Comparison of ENCODE assay signal across 17 cellular contexts in the genomic region with DNA sequence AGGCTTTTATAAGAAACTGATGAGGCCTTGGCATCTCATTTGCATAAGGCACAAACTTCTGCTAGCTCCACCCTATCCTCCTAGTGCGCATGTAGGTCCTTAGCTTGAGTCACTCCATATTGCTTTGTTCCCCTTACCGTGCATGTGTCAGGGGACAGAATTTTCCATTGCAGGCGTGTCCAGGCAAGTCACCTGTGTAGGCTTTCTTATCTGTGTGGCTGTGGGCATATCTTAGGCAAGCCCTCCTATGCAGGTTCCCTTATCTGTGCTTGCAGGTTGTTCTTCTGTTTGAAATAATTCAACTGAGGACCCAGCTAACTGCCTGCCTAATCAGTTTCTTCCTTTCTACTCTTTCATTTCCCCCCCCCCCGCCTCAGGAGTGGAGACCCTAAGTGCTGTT.
A peak's percentile ranks its signal among the peaks of the same experiment; 100 is the strongest.
DNase-seq lines count a peak whose midpoint lies in the region; FAIRE-seq and TF ChIP-seq lines count a peak whose summit lies in the region.
"Had no signal": no experiment of that assay in that cellular context is flagged by ENCODE, and none has a peak within 500 bp of the region (broad histone marks: within the 10 kb centered on the region; RNA-seq: fewer than 3 reads in every experiment).

No MANE protein-coding gene starts in this region.

- no peak overlapping the region for H3K4ac ChIP-seq in H1 (replicated peaks; ENCODE audit: insufficient read length, low read depth, low read length)

- no peak overlapping the region for H2BK15ac ChIP-seq in H1 (ENCODE audit: low read length)

- FAIRE-seq in H1 (lab: Jason Lieb, UNC), result no peak
- no peak for FAIRE-seq in keratinocyte (lab: Jason Lieb, UNC)
- FAIRE-seq: HepG2 had no signal

- no peak overlapping the region for H4K5ac ChIP-seq in H1 (ENCODE audit: insufficient read length, low read depth, low read length)

- H3K27ac ChIP-seq in H1 (ENCODE audit: low read depth, low read length) (no peak overlapping the region), keratinocyte (ENCODE audit: control insufficient read depth, insufficient read depth, low read length) (no peak overlapping the region)
- H3K27ac ChIP-seq: 22Rv1; BLaER1 treated with 17β-estradiol and CSF1 and Interleukin-3, amounts not matched to agents 10 nM and 100 nM had no signal

- H3K4me2 ChIP-seq in H1 (ENCODE audit: insufficient read depth in 1 of 2, low read depth in 2 of 2, low read length in 2 of 2), result no peak overlapping the region
- no peak overlapping the region for H3K4me2 ChIP-seq in keratinocyte (ENCODE audit: control insufficient read depth, extremely low read depth, insufficient read depth, low read depth, low read length)
- H3K4me2 ChIP-seq: BLaER1 treated with 17β-estradiol and CSF1 and Interleukin-3, amounts not matched to agents 10 nM and 100 nM had no signal

- H2AK5ac ChIP-seq in H1 (ENCODE audit: low read depth, low read length), result no peak overlapping the region

- no peak for TF ChIP-seq RAD21 in H1 (IDR thresholded peaks at IDR 0.05 in 1 of 2, conservative IDR thresholded peaks at IDR 0.05 in 1 of 2; ENCODE audit: low read depth in 2 of 2, low read length in 2 of 2)

- H3K23ac ChIP-seq in H1 (ENCODE audit: insufficient read length), result no peak overlapping the region

- dilution Hi-C loops in keratinocyte (cut with MboI; ENCODE audit: extremely low pct_ligation_motif_present, low sequenced_read_pairs), result no loop called here

- peak overlapping the region; percentile 43; the same call in 1 of the 2 replicates for H3K18ac ChIP-seq in H1 (ENCODE audit: extremely low read depth, low read length)

- no peak for TF ChIP-seq EP300 in H1 (IDR thresholded peaks at IDR 0.05; ENCODE audit: borderline replicate concordance in 1 of 2, low read depth in 2 of 2, low read length in 2 of 2)

- H2AFZ ChIP-seq in H1 (ENCODE audit: low read length), result no peak overlapping the region
- no peak overlapping the region for H2AFZ ChIP-seq in keratinocyte (ENCODE audit: control insufficient read depth, low read length)

- no peak overlapping the region for H2BK120ac ChIP-seq in H1 (replicated peaks; ENCODE audit: low read depth, low read length)

- 0 out of 2 replicates have a peak overlapping the region, but pooled peaks have one; percentile 48 for H2BK20ac ChIP-seq in H1 (ENCODE audit: low read length)

- CTCF ChIA-PET in H1 (lab: Charles Lee; ENCODE audit: partially characterized antibody), result no interaction called here

- H3K79me2 ChIP-seq in H1 (ENCODE audit: control insufficient read depth in 1 of 2, insufficient read depth in 2 of 2, low read length in 2 of 2) (no peaks in the 10 kb centered on the region), keratinocyte (ENCODE audit: control insufficient read depth, insufficient read depth, low read length) (no peaks in the 10 kb centered on the region)

- POLR2A ChIA-PET in H1 (lab: Charles Lee; ENCODE audit: partially characterized antibody), result no interaction called here

- no peaks in the 10 kb centered on the region for H3K27me3 ChIP-seq in H1 (replicated peaks in 1 of 4; ENCODE audit: control insufficient read depth in 3 of 4, extremely low read depth in 1 of 4, insufficient read depth in 3 of 4, low read length in 3 of 4)
- H3K27me3 ChIP-seq in keratinocyte (ENCODE audit: control insufficient read depth, extremely low read depth, insufficient read depth, low read length), result no peaks in the 10 kb centered on the region
- H3K27me3 ChIP-seq: BLaER1 treated with 17β-estradiol and CSF1 and Interleukin-3, amounts not matched to agents 10 nM and 100 nM had no signal

- H3K4me1 ChIP-seq in H1 (replicated peaks in 1 of 4; ENCODE audit: control insufficient read depth in 3 of 4, insufficient read depth in 4 of 4, low read length in 3 of 4) (no peaks in the 10 kb centered on the region), keratinocyte (ENCODE audit: control insufficient read depth, extremely low read depth, insufficient read depth, low read length) (peaks cover 3% of the 10 kb centered on the region)
- H3K4me1 ChIP-seq: BLaER1 treated with 17β-estradiol and CSF1 and Interleukin-3, amounts not matched to agents 10 nM and 100 nM had no signal

- H3K14ac ChIP-seq in H1 (ENCODE audit: insufficient read length), result no peak overlapping the region

- H3K9ac ChIP-seq in H1 (replicated peaks in 1 of 4; ENCODE audit: extremely low read depth in 1 of 4, low read depth in 3 of 4, low read length in 3 of 4), result no peak overlapping the region
- H3K9ac ChIP-seq in keratinocyte (ENCODE audit: control insufficient read depth, extremely low read depth, insufficient read depth, low read length), result no peak overlapping the region
- H3K9ac ChIP-seq: BLaER1 treated with 17β-estradiol and CSF1 and Interleukin-3, amounts not matched to agents 10 nM and 100 nM had no signal

- no peaks in the 10 kb centered on the region for H3K79me1 ChIP-seq in H1 (ENCODE audit: low read depth, low read length)

- no peaks in the 10 kb centered on the region for H3K23me2 ChIP-seq in H1 (ENCODE audit: low read depth, low read length)

- H4K8ac ChIP-seq in H1 (ENCODE audit: extremely low read depth, insufficient read depth, low read length), result no peak overlapping the region

- 86% methylated on average over 3 of the region's 4 CpGs; no CpG with 5 or more reads in 1 of the 2 experiments for WGBS in H1 (ENCODE audit: extremely low coverage in 1 of 2, insufficient coverage in 1 of 2, insufficient read length in 1 of 2, insufficient replicate concordance in 2 of 2, low coverage in 1 of 2, low lambda C conversion rate in 2 of 2, missing lambda C conversion rate in 1 of 2), 2 experiments

- no peaks in the 10 kb centered on the region for H3K9me1 ChIP-seq in keratinocyte (ENCODE audit: control insufficient read depth, extremely low read depth, insufficient read depth, low read length)

- H4K20me1 ChIP-seq in H1 (replicated peaks in 1 of 2; ENCODE audit: control insufficient read depth in 1 of 2, insufficient read depth in 2 of 2, low read length in 2 of 2) (no peaks in the 10 kb centered on the region), keratinocyte (ENCODE audit: control insufficient read depth, extremely low read depth, insufficient read depth, low read length) (no peaks in the 10 kb centered on the region)
- H4K20me1 ChIP-seq: BLaER1 treated with 17β-estradiol and CSF1 and Interleukin-3, amounts not matched to agents 10 nM and 100 nM had no signal

- no peak for TF ChIP-seq POLR2A in H1 (IDR thresholded peaks at IDR 0.05; ENCODE audit: control extremely low read depth in 1 of 2, low read depth in 2 of 2, low read length in 2 of 2)

- DNase-seq in NCI-H748 (lab: John Stamatoyannopoulos, UW; ENCODE audit: unreplicated experiment) (peak; percentile 10), NCI-H748 treated with DMSO at 0.1 percent for 48 hours (lab: John Stamatoyannopoulos, UW) (no peak), OCI-M1 (lab: John Stamatoyannopoulos, UW) (peak; percentile 6), H1 (ENCODE audit: low read depth in 1 of 2, low spot score in 2 of 2) (no peak), keratinocyte (ENCODE audit: low read depth, low spot score) (peak; percentile 15), NCI-H1092 treated with DMSO at 0.1 percent for 48 hours (lab: John Stamatoyannopoulos, UW) (no peak)
- DNase-seq in effector CD8-positive, alpha-beta T cell (lab: John Stamatoyannopoulos, UW), result no peak
- no peak for DNase-seq in central memory CD4-positive, alpha-beta T cell
- DNase-seq: Calu3; CD8-positive, alpha-beta T cell; DMS79 treated with DMSO at 0.1 percent for 48 hours; GF-D8; GOT3; H9 had no signal

- H3K9me3 ChIP-seq in H1 (ENCODE audit: insufficient read depth in 2 of 2, low read depth in 1 of 2, low read length in 1 of 2) (peaks cover 9 to 17% of the 10 kb centered on the region in 2 experiments; a peak in 3 of 4 replicates), keratinocyte (ENCODE audit: control insufficient read depth, low read depth, low read length) (no peaks in the 10 kb centered on the region)

- H3K36me3 ChIP-seq in H1 (ENCODE audit: control insufficient read depth in 2 of 4, insufficient read depth in 4 of 4, low read length in 3 of 4), result no peaks in the 10 kb centered on the region
- no peaks in the 10 kb centered on the region for H3K36me3 ChIP-seq in keratinocyte (ENCODE audit: control insufficient read depth in 2 of 2, extremely low read depth in 1 of 2, insufficient read depth in 2 of 2, low read length in 2 of 2)
- H3K36me3 ChIP-seq: BLaER1 treated with 17β-estradiol and CSF1 and Interleukin-3, amounts not matched to agents 10 nM and 100 nM had no signal

- H3K4me3 ChIP-seq in H1 (ENCODE audit: extremely low read depth in 1 of 4, insufficient read depth in 2 of 4, low read depth in 3 of 4, low read length in 4 of 4) (no peak overlapping the region), keratinocyte (ENCODE audit: control insufficient read depth in 2 of 3, extremely low read depth in 1 of 3, insufficient read depth in 2 of 3, low read depth in 1 of 3, low read length in 3 of 3) (no peak overlapping the region)
- H3K4me3 ChIP-seq: BLaER1 treated with 17β-estradiol and CSF1 and Interleukin-3, amounts not matched to agents 10 nM and 100 nM had no signal

- peak overlapping the region; percentile 54; the same call in 1 of the 2 replicates for H2BK5ac ChIP-seq in H1 (ENCODE audit: low read depth, low read length)

- no peak overlapping the region; the same call in 1 of the 2 replicates for H2BK12ac ChIP-seq in H1 (ENCODE audit: low read depth, low read length)

- H4K91ac ChIP-seq in H1 (replicated peaks; ENCODE audit: insufficient read length, low read length), result no peak overlapping the region

- no peak for TF ChIP-seq CTCF in H1 (IDR thresholded peaks at IDR 0.05; ENCODE audit: control extremely low read depth in 1 of 3, insufficient read depth in 1 of 3, low read depth in 1 of 3, low read length in 3 of 3)
- TF ChIP-seq CTCF in keratinocyte (optimal IDR thresholded peaks at IDR 0.05 in 1 of 3, IDR thresholded peaks at IDR 0.05 in 1 of 3, conservative IDR thresholded peaks at IDR 0.05 in 1 of 3; ENCODE audit: extremely low read depth in 1 of 3, insufficient read depth in 2 of 3, low read length in 3 of 3), result no peak

- H3K56ac ChIP-seq in H1 (replicated peaks; ENCODE audit: insufficient read length, low read depth, low read length), result no peak overlapping the region

TF ChIP-seq in H1, 55 proteins besides CTCF, POLR2A, EP300 and RAD21 (continues in another document):
- no peak for TF ChIP-seq TAF1 (IDR thresholded peaks at IDR 0.05; ENCODE audit: low read depth, low read length)
- TF ChIP-seq BACH1 (IDR thresholded peaks at IDR 0.05; ENCODE audit: low read length), result no peak
- no peak for TF ChIP-seq JUN (IDR thresholded peaks at IDR 0.05; ENCODE audit: low read depth, low read length)
- TF ChIP-seq CTBP2 (IDR thresholded peaks at IDR 0.05; ENCODE audit: borderline replicate concordance, insufficient read depth, insufficient read length, low read length), result no peak
- TF ChIP-seq KDM4A (IDR thresholded peaks at IDR 0.05; ENCODE audit: low read depth, low read length, severe bottlenecking), result no peak
- no peak for TF ChIP-seq KDM1A (IDR thresholded peaks at IDR 0.05; ENCODE audit: borderline replicate concordance, low read length)
- TF ChIP-seq MAFK (IDR thresholded peaks at IDR 0.05; ENCODE audit: low read depth, low read length), result no peak
- no peak for TF ChIP-seq CBX5 (IDR thresholded peaks at IDR 0.05; ENCODE audit: low read depth, low read length)
- TF ChIP-seq CHD1 (IDR thresholded peaks at IDR 0.05; ENCODE audit: low read depth, low read length), result no peak
- no peak for TF ChIP-seq RXRA (IDR thresholded peaks at IDR 0.05; ENCODE audit: insufficient read depth, low read depth, low read length)

Comparison
In these comparisons a context has a peak if more than half of its experiments do, and no peak if none do; other contexts are left out.
1. DNase-seq: peak in NCI-H748 (single experiment), OCI-M1 (single experiment) and keratinocyte (single experiment); none in NCI-H748 treated with DMSO at 0.1 percent for 48 hours (single experiment), H1 (0 of 2), effector CD8-positive, alpha-beta T cell (single experiment), NCI-H1092 treated with DMSO at 0.1 percent for 48 hours (single experiment) and central memory CD4-positive, alpha-beta T cell (single experiment).